In genomic region chr6:127404133-127404532, GRCh38 we compare ENCODE assay signal across 12 cellular contexts. TPM values are rescaled to one million over a fixed set of nuclear protein-coding genes. Genes with fewer than 3 reads are reported as not detected.
DNase-seq lines count a peak whose midpoint lies in the region; ATAC-seq, FAIRE-seq and TF ChIP-seq lines count a peak whose summit lies in the region.
"Had no signal": no experiment of that assay in that cellular context is flagged by ENCODE, and none has a peak within 500 bp of the region (broad histone marks: within the 10 kb centered on the region; RNA-seq: fewer than 3 reads in every experiment).

No MANE protein-coding gene starts in this region.

- H3K27ac Mint-ChIP-seq in activated CD4-positive, alpha-beta T cell treated with anti-CD3 and anti-CD28 coated beads, Interleukin-2, amount 10 ng/mL, durations not matched to agents 24 days and 14 days = peak overlapping the region; percentile 61

- H4K20me1 ChIP-seq in osteoblast (ENCODE audit: insufficient read depth, low read length) = no peaks in the 10 kb centered on the region

- H3K27ac ChIP-seq in osteoblast (ENCODE audit: low read depth, low read length) = no peak overlapping the region

- H3K4me3 Mint-ChIP-seq in activated CD4-positive, alpha-beta T cell treated with anti-CD3 and anti-CD28 coated beads, Interleukin-2, amount 10 ng/mL, durations not matched to agents 24 days and 14 days = peak overlapping the region; percentile 22

- no peak for TF ChIP-seq CTCF in osteoblast (IDR thresholded peaks at IDR 0.05; ENCODE audit: extremely low read depth, low read depth, low read length)

- H3K4me1 ChIP-seq in osteoblast (ENCODE audit: insufficient read depth, low read length) = peaks cover 7% of the 10 kb centered on the region

- H3K4me2 ChIP-seq in osteoblast (ENCODE audit: insufficient read depth, low read length) = no peak overlapping the region

- H3K9me3 Mint-ChIP-seq in activated CD4-positive, alpha-beta T cell treated with anti-CD3 and anti-CD28 coated beads, Interleukin-2, amount 10 ng/mL, durations not matched to agents 24 days and 14 days = peaks cover 12% of the 10 kb centered on the region

- no peaks in the 10 kb centered on the region for H3K27me3 Mint-ChIP-seq in activated CD4-positive, alpha-beta T cell treated with anti-CD3 and anti-CD28 coated beads, Interleukin-2, amount 10 ng/mL, durations not matched to agents 24 days and 14 days

- H3K4me1 Mint-ChIP-seq in activated CD4-positive, alpha-beta T cell treated with anti-CD3 and anti-CD28 coated beads, Interleukin-2, amount 10 ng/mL, durations not matched to agents 24 days and 14 days = peaks cover 13% of the 10 kb centered on the region

- H3K9me3 ChIP-seq in osteoblast (ENCODE audit: low read depth, low read length) = no peaks in the 10 kb centered on the region

- no peaks in the 10 kb centered on the region for H3K36me3 ChIP-seq in osteoblast (ENCODE audit: insufficient read depth, low read length)

- H3K4me3 ChIP-seq in osteoblast (ENCODE audit: insufficient read depth, low read length) = no peak overlapping the region

- H3K27me3 ChIP-seq in osteoblast (ENCODE audit: insufficient read depth, low read length) = no peaks in the 10 kb centered on the region

- DNase-seq in activated CD4-positive, alpha-beta T cell treated with anti-CD3 and anti-CD28 coated beads, Interleukin-2, amount 10 ng/mL, durations not matched to agents 24 days and 14 days = no peak
- no peak for DNase-seq in activated CD4-positive, alpha-beta T cell treated with anti-CD3 and anti-CD28 coated beads for 48 hours
- DNase-seq in osteoblast (ENCODE audit: insufficient read length, low spot score, missing footprints) = no peak
- DNase-seq in urothelium cell line (ENCODE audit: low spot score) = no peak
- DNase-seq in NCI-H2029 treated with DMSO at 0.1 percent for 48 hours (lab: John Stamatoyannopoulos, UW) = no peak
- DNase-seq in DMS153 treated with DMSO at 0.1 percent for 48 hours (lab: John Stamatoyannopoulos, UW; ENCODE audit: unreplicated experiment) = no peak
- DNase-seq: amygdala, left colon, NCI-H526, T-helper 9 cell had no signal

- H3K79me2 ChIP-seq in osteoblast (ENCODE audit: insufficient read depth, low read length) = no peaks in the 10 kb centered on the region

- peaks cover 3% of the 10 kb centered on the region for H3K36me3 Mint-ChIP-seq in activated CD4-positive, alpha-beta T cell treated with anti-CD3 and anti-CD28 coated beads, Interleukin-2, amount 10 ng/mL, durations not matched to agents 24 days and 14 days (ENCODE audit: low read depth)

- H2AFZ ChIP-seq in osteoblast (ENCODE audit: low read length) = peak overlapping the region; percentile 71

- FAIRE-seq in urothelium cell line (lab: Jason Lieb, UNC) = no peak

- intact Hi-C loops in activated CD4-positive, alpha-beta T cell treated with anti-CD3 and anti-CD28 coated beads, Interleukin-2, amount 10 ng/mL, durations not matched to agents 24 days and 14 days (cut with micrococcal nuclease) = no loop called here

- ATAC-seq in GM21737 (IDR thresholded peaks at IDR 0.05; ENCODE audit: unreplicated experiment) (peak; percentile 61), HG03378 (IDR thresholded peaks at IDR 0.05; ENCODE audit: unreplicated experiment) (peak; percentile 76)
- ATAC-seq: left colon had no signal

RNA-seq across cellular contexts. Expression of gene KIAA0408, which starts 55.1 kb away (rescaled TPM):
- 8.2 and 8.7 TPM in 2 replicates for total RNA-seq in activated CD4-positive, alpha-beta T cell treated with anti-CD3 and anti-CD28 coated beads, Interleukin-2, amount 10 ng/mL, durations not matched to agents 24 days and 14 days
- total RNA-seq in osteoblast = 1.8 and 2.5 TPM in 2 replicates
